1 cellular context compared by ENCODE assay signal in genomic region chr6:37818536-37819176, GRCh38.
TF ChIP-seq lines count a peak whose summit lies in the region.

No MANE protein-coding gene starts in this region.

TF ChIP-seq in K562, 482 proteins besides CTCF, POLR2A, EP300 and RAD21 (continued from another document):
- no peak for TF ChIP-seq SNAPC5 (CRISPR knock-in tag; IDR thresholded peaks at IDR 0.05)
- TF ChIP-seq GATA2 (CRISPR knock-in tag; IDR thresholded peaks at IDR 0.05): no peak
